ENCODE assay signal across 8 cellular contexts in the genomic region with DNA sequence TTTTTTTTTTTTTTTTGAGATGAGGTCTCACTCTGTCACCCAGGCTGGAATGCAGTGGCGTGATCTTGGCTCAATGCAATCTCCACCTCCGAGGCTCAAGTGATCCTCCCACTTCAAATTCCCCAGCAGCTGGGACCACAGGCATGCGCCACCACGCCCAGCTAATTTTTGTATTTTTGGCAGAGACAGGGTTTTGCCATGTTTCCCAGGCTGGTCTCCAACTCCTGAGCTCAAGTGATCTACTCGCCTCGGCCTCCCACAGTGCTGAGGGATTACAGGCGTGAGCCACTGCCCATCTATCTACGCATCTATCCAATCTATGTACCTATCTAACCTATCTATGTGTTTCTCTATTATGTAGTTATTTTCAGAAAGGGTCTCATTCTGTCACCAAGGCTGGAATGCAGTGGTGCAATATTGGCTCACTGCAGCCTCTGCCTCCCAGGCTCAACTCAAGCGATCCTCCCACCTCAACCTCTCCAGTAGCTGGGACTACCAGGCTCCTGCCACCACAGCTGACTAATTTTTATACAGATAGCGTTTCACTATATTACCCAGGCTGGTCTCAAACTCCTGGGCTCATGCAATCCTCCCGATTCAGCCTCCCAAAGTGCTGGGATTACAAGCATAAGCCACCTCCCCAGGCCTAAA. TPM values are rescaled to one million over a fixed set of nuclear protein-coding genes. Genes with fewer than 3 reads are reported as not detected.
DNase-seq lines count a peak whose midpoint lies in the region; ATAC-seq and TF ChIP-seq lines count a peak whose summit lies in the region.

No MANE protein-coding gene starts in this region.

- no peak overlapping the region for H3K27ac Mint-ChIP-seq in GM23338
- peak overlapping the region; percentile 88; the same call in 1 of the 2 replicates for H3K27ac Mint-ChIP-seq in WTC11

- no peak for TF ChIP-seq POLR2A in stomach (IDR thresholded peaks at IDR 0.05)

- no TSS peak for BruUV-seq in A673 (replicated peaks; lab: Mats Ljungman, UMichigan)

- H4K20me1 ChIP-seq in GM23338 (replicated peaks; ENCODE audit: insufficient read depth) (peaks cover 48% of the 10 kb centered on the region), smooth muscle cell (ENCODE audit: low read depth) (peaks cover 100% of the 10 kb centered on the region)

- CTCF ChIA-PET in WTC11 (lab: Charles Lee): interaction anchor here (2.3 kb wide), 1 partner anchor 38 kb away, joined by 5 read pairs; a partner anchor contains a TSS
- CTCF ChIA-PET in A673 (lab: Charles Lee): interaction anchor here (0.7 kb wide), 1 partner anchor 716 kb away, joined by 14 read pairs; a partner anchor contains a TSS
- CTCF ChIA-PET in GM10248 (lab: Yijun Ruan, JAX): interaction anchor here (3.2 kb wide), 1 partner anchor 38 kb away, joined by 9 read pairs; a partner anchor contains a TSS

- H3K4me3 Mint-ChIP-seq in GM23338 (no peak overlapping the region), WTC11 (no peak overlapping the region)

- H3K4me3 ChIP-seq in GM23338: no peak overlapping the region
- H3K4me3 ChIP-seq in smooth muscle cell: no peak overlapping the region
- no peak overlapping the region for H3K4me3 ChIP-seq in A673 (ENCODE audit: low read depth, low read length, poor library complexity, severe bottlenecking)
- H3K4me3 ChIP-seq in stomach: no peak overlapping the region

- DNase-seq in GM23338 (ENCODE audit: low spot score) (no peak), WTC11 (ENCODE audit: low spot score) (no peak), Right ventricle myocardium superior (peak; percentile 49), smooth muscle cell (lab: John Stamatoyannopoulos, UW; ENCODE audit: unreplicated experiment) (no peak), A673 (ENCODE audit: low spot score) (no peak), stomach (no peak), GM10248 (ENCODE audit: extremely low spot score) (no peak)

- H3K4me1 Mint-ChIP-seq in GM23338 (peaks cover 3% of the 10 kb centered on the region; the same call in 1 of the 3 replicates), WTC11 (peaks cover 4% of the 10 kb centered on the region; the same call in 1 of the 2 replicates)

- no peaks in the 10 kb centered on the region for H3K9me2 ChIP-seq in GM23338 (ENCODE audit: insufficient read depth)

- H2AFZ ChIP-seq in GM23338 (no peak overlapping the region), smooth muscle cell (ENCODE audit: low read depth) (no peak overlapping the region)

- H3K36me3 Mint-ChIP-seq in GM23338 (ENCODE audit: low read depth): peaks cover 21% of the 10 kb centered on the region
- peaks cover 25% of the 10 kb centered on the region for H3K36me3 Mint-ChIP-seq in WTC11

- H3K27ac ChIP-seq in GM23338 (ENCODE audit: low read depth): 0 out of 2 replicates have a peak overlapping the region, but pooled peaks have one; percentile 32
- H3K27ac ChIP-seq in smooth muscle cell (ENCODE audit: low read depth): peak overlapping the region; percentile 93
- no peak overlapping the region for H3K27ac ChIP-seq in A673 (ENCODE audit: low read depth, low read length, poor library complexity, severe bottlenecking)
- no peak overlapping the region for H3K27ac ChIP-seq in stomach

- H3K4me1 ChIP-seq in GM23338 (ENCODE audit: insufficient read depth): 0 out of 2 replicates have a peak, but pooled peaks cover 3% of the 10 kb centered on the region
- H3K4me1 ChIP-seq in smooth muscle cell (ENCODE audit: low read depth): peaks cover 7% of the 10 kb centered on the region
- H3K4me1 ChIP-seq in A673 (ENCODE audit: insufficient read depth, low read length, poor library complexity, severe bottlenecking): no peaks in the 10 kb centered on the region
- H3K4me1 ChIP-seq in stomach: peaks cover 0 to 77% (median 36%) of the 10 kb centered on the region in 4 donors

- TF ChIP-seq CTCF in GM23338 (conservative IDR thresholded peaks at IDR 0.05; ENCODE audit: low read depth in 2 of 2) (no peak), WTC11 (IDR thresholded peaks at IDR 0.05) (no peak), smooth muscle cell (IDR thresholded peaks at IDR 0.05; ENCODE audit: borderline replicate concordance, insufficient read depth, poor library complexity, severe bottlenecking) (no peak), A673 (conservative IDR thresholded peaks at IDR 0.05; ENCODE audit: low read depth, low read length) (no peak), stomach (IDR thresholded peaks at IDR 0.05) (no peak), GM10248 (IDR thresholded peaks at IDR 0.05; ENCODE audit: control extremely low read depth, extremely low read depth, low read depth, missing control alignments) (no peak)

- peak overlapping the region; percentile 66 for H3K9ac ChIP-seq in smooth muscle cell (ENCODE audit: low read depth)

- POLR2A ChIA-PET in WTC11 (lab: Charles Lee): no interaction called here
- POLR2A ChIA-PET in A673 (lab: Charles Lee; ENCODE audit: low non-redundant PET): no interaction called here
- POLR2A ChIA-PET in GM10248 (lab: Yijun Ruan, JAX): no interaction called here

- H3K36me3 ChIP-seq in GM23338 (ENCODE audit: insufficient read depth) (0 out of 2 replicates have a peak, but pooled peaks cover 10% of the 10 kb centered on the region), smooth muscle cell (ENCODE audit: low read depth) (peaks cover 10% of the 10 kb centered on the region), A673 (ENCODE audit: insufficient read depth, low read length, poor library complexity, severe bottlenecking) (peaks cover 4% of the 10 kb centered on the region), stomach (peaks cover 21 to 27% (median 24%) of the 10 kb centered on the region in 4 donors)

- intact Hi-C loops in Right ventricle myocardium superior (cut with DNase I) (no loop called here), A673 (cut with micrococcal nuclease; ENCODE audit: unreplicated experiment) (no loop called here), stomach (cut with DNase I; ENCODE audit: low total_unique reads) (no loop called here)

- no peaks in the 10 kb centered on the region for H3K27me3 ChIP-seq in GM23338 (ENCODE audit: insufficient read depth)
- H3K27me3 ChIP-seq in smooth muscle cell (ENCODE audit: low read depth): no peaks in the 10 kb centered on the region
- no peaks in the 10 kb centered on the region for H3K27me3 ChIP-seq in A673 (replicated peaks; ENCODE audit: insufficient read depth, low read depth, low read length, poor library complexity)
- H3K27me3 ChIP-seq in stomach: no peaks in the 10 kb centered on the region

- peaks cover 3% of the 10 kb centered on the region for H3K27me3 Mint-ChIP-seq in GM23338 (ENCODE audit: insufficient read depth, low read depth, poor library complexity)
- H3K27me3 Mint-ChIP-seq in WTC11 (ENCODE audit: low read depth): no peaks in the 10 kb centered on the region

- H3K9me3 Mint-ChIP-seq in GM23338: no peaks in the 10 kb centered on the region
- H3K9me3 Mint-ChIP-seq in WTC11: no peaks in the 10 kb centered on the region

- no peak for ATAC-seq in GM23338
- ATAC-seq in WTC11: no peak
- ATAC-seq in Right ventricle myocardium superior (ENCODE audit: poor library complexity): peak; percentile 67
- ATAC-seq in GM19023 (IDR thresholded peaks at IDR 0.05; ENCODE audit: unreplicated experiment): no peak

- no peaks in the 10 kb centered on the region for H3K9me3 ChIP-seq in smooth muscle cell (replicated peaks; ENCODE audit: low read depth)
- no peaks in the 10 kb centered on the region for H3K9me3 ChIP-seq in A673 (ENCODE audit: low read depth, low read length, poor library complexity, severe bottlenecking)
- H3K9me3 ChIP-seq in stomach: no peaks in the 10 kb centered on the region

- H3K4me2 ChIP-seq in GM23338 (no peak overlapping the region), smooth muscle cell (peak overlapping the region; percentile 76)

- H3F3A ChIP-seq in GM23338 (replicated peaks; ENCODE audit: low read depth) (peaks cover 9% of the 10 kb centered on the region), smooth muscle cell (ENCODE audit: low read depth) (peaks cover 11% of the 10 kb centered on the region)

- WGBS in smooth muscle cell (ENCODE audit: low lambda C conversion rate): 41% methylated on average over 11 of the region's 11 CpGs
- WGBS in stomach, 5 donors: 76 to 90% (median 80%) methylated on average over 11 of the region's 11 CpGs

- H3K79me2 ChIP-seq in GM23338 (replicated peaks; ENCODE audit: insufficient read depth): peaks cover 100% of the 10 kb centered on the region
- H3K79me2 ChIP-seq in smooth muscle cell (ENCODE audit: low read depth): peaks cover 99% of the 10 kb centered on the region

- no peak for TF ChIP-seq EP300 in stomach (IDR thresholded peaks at IDR 0.05)

RNA-seq across cellular contexts. Expression of a gene that starts 20.2 kb away (rescaled TPM):
- 228 and 247 TPM in 2 replicates for total RNA-seq in GM23338 (2014; rRNA removed; shearing (Covaris generic))
- polyA plus RNA-seq in GM23338 (2016; fragmentation: Nextera tagmentation; extraction: Ambion mirVana): 394 and 404 TPM in 2 replicates
- 305 to 323 TPM (median 321 TPM) in 3 replicates for total RNA-seq in WTC11 (2021)
- total RNA-seq in Right ventricle myocardium superior: 117 TPM
- 148 and 173 TPM in 2 replicates for total RNA-seq in smooth muscle cell
- polyA plus RNA-seq in smooth muscle cell: 247 and 301 TPM in 2 replicates
- 122 and 128 TPM in 2 replicates for total RNA-seq in A673 (2021)
- total RNA-seq in stomach: 100 to 1,000 TPM in 3 of 5 donors, 10 to 100 TPM in 2; 58.4 to 350 (median 155) TPM
- polyA plus RNA-seq in stomach: 100 to 1,000 TPM; 344 to 452 (median 355) TPM

RNA-seq across cellular contexts. Expression of a gene that starts 33.4 kb away (rescaled TPM):
- total RNA-seq in GM23338 (2014; rRNA removed; shearing (Covaris generic)): 373 and 421 TPM in 2 replicates
- polyA plus RNA-seq in GM23338 (2016; fragmentation: Nextera tagmentation; extraction: Ambion mirVana) (234 and 248 TPM in 2 replicates), smooth muscle cell (440 and 447 TPM in 2 replicates), stomach (100 to 1,000 TPM; 218 to 461 (median 340) TPM)
- total RNA-seq in WTC11 (2021) (367 to 398 TPM (median 389 TPM) in 3 replicates), Right ventricle myocardium superior (255 TPM), smooth muscle cell (530 and 556 TPM in 2 replicates), A673 (2021) (194 and 198 TPM in 2 replicates), stomach (100 to 1,000 TPM; 107 to 380 (median 374) TPM)

RNA-seq across cellular contexts. Expression of a gene that starts 33.8 kb away (rescaled TPM):
- total RNA-seq in GM23338 (2014; rRNA removed; shearing (Covaris generic)): 5.0 and 9.7 TPM in 2 replicates
- polyA plus RNA-seq in GM23338 (2016; fragmentation: Nextera tagmentation; extraction: Ambion mirVana) (3.9 and 4.0 TPM in 2 replicates), smooth muscle cell (12.8 and 13.6 TPM in 2 replicates), stomach (10 to 100 TPM; 18.3 to 31.2 (median 22.1) TPM)
- total RNA-seq in WTC11 (2021) (10.1 to 11.9 TPM (median 11.5 TPM) in 3 replicates), Right ventricle myocardium superior (13.4 TPM), smooth muscle cell (4.3 and 11.0 TPM in 2 replicates), A673 (2021) (11.6 and 12.0 TPM in 2 replicates), stomach (10 to 100 TPM in 4 of 5 donors, not detected in 1; 10.3 to 39.8 (median 18.4) TPM)

RNA-seq across cellular contexts. Expression of a gene that starts 38.5 kb away (rescaled TPM):
- 13.3 and 16.9 TPM in 2 replicates for total RNA-seq in GM23338 (2014; rRNA removed; shearing (Covaris generic))
- polyA plus RNA-seq in GM23338 (2016; fragmentation: Nextera tagmentation; extraction: Ambion mirVana): 20.3 and 27.8 TPM in 2 replicates
- 29.1 to 38.5 TPM (median 36.6 TPM) in 3 replicates for total RNA-seq in WTC11 (2021)
- total RNA-seq in Right ventricle myocardium superior: 34.7 TPM
- 23.8 and 28.3 TPM in 2 replicates for total RNA-seq in smooth muscle cell
- 25.6 and 36.1 TPM in 2 replicates for polyA plus RNA-seq in smooth muscle cell
- total RNA-seq in A673 (2021): 32.3 and 32.8 TPM in 2 replicates
- total RNA-seq in stomach: 100 to 1,000 TPM in 2 of 5 donors, 10 to 100 TPM in 3; 21.9 to 123 (median 29.9) TPM
- polyA plus RNA-seq in stomach: 10 to 100 TPM; 22.7 to 25.8 (median 22.9) TPM

RNA-seq across cellular contexts. Expression of a gene that starts 43.9 kb away (rescaled TPM):
- 32.8 and 39.9 TPM in 2 replicates for total RNA-seq in GM23338 (2014; rRNA removed; shearing (Covaris generic))
- polyA plus RNA-seq in GM23338 (2016; fragmentation: Nextera tagmentation; extraction: Ambion mirVana) (34.1 and 35.6 TPM in 2 replicates), smooth muscle cell (19.3 and 21.6 TPM in 2 replicates), stomach (10 to 100 TPM in 1 of 3 donors, 1 to 10 TPM in 2; 6.9 to 15.0 (median 8.4) TPM)
- total RNA-seq in WTC11 (2021) (54.6 to 66.6 TPM (median 57.8 TPM) in 3 replicates), Right ventricle myocardium superior (32.2 TPM), smooth muscle cell (10.9 and 16.1 TPM in 2 replicates), A673 (2021) (1.3 and 2.1 TPM in 2 replicates), stomach (10 to 100 TPM in 4 of 5 donors, 1 to 10 TPM in 1; 4.5 to 27.8 (median 14.7) TPM)

Comparison
In these comparisons a context has a peak if more than half of its experiments do, and no peak if none do; other contexts are left out.
1. H3K27ac ChIP-seq: peak in GM23338 (single experiment) and smooth muscle cell (single experiment); none in A673 (single experiment) and stomach (0 of 5).